In genomic region chrX:133986008-133986683, GRCh38 we compare ENCODE assay signal across 9 cellular contexts. TPM values are rescaled to one million over a fixed set of nuclear protein-coding genes. Genes with fewer than 3 reads are reported as not detected.
A peak's percentile ranks its signal among the peaks of the same experiment; 100 is the strongest.
DNase-seq lines count a peak whose midpoint lies in the region; ATAC-seq and TF ChIP-seq lines count a peak whose summit lies in the region.
"Had no signal": no experiment of that assay in that cellular context is flagged by ENCODE, and none has a peak within 500 bp of the region (broad histone marks: within the 10 kb centered on the region; RNA-seq: fewer than 3 reads in every experiment).

No MANE protein-coding gene starts in this region.

- no peaks in the 10 kb centered on the region for H3K79me2 ChIP-seq in mammary epithelial cell (ENCODE audit: insufficient read depth, low read length)

- intact Hi-C loops in Right ventricle myocardium inferior (cut with DNase I) (no loop called here), mammary epithelial cell (cut with micrococcal nuclease) (no loop called here), transverse colon (cut with DNase I; ENCODE audit: low total_unique reads) (no loop called here)

- peak overlapping the region; percentile 45 for H3K4me3 ChIP-seq in cardiac muscle cell
- H3K4me3 ChIP-seq in mammary epithelial cell (replicated peaks in 1 of 3; ENCODE audit: insufficient read depth in 1 of 3, low read depth in 2 of 3, low read length in 3 of 3) = peak overlapping the region in 2 of 3 experiments; percentile 36 to 37
- peak overlapping the region; percentile 50 to 68 for H3K4me3 ChIP-seq in mesenchymal stem cell (ENCODE audit: insufficient read depth in 1 of 2, low read depth in 1 of 2, low read length in 2 of 2)
- peak overlapping the region in 3 of 4 donors; percentile 20 to 47 (median 38) for H3K4me3 ChIP-seq in transverse colon

- H2AK5ac ChIP-seq in mesenchymal stem cell (ENCODE audit: low read length, severe bottlenecking) = no peak overlapping the region

- H3K4me1 ChIP-seq in cardiac muscle cell (ENCODE audit: low read depth) (no peaks in the 10 kb centered on the region), mammary epithelial cell (ENCODE audit: insufficient read depth, low read length) (peaks cover 3% of the 10 kb centered on the region), mesenchymal stem cell (ENCODE audit: control insufficient read depth, insufficient read depth, low read depth, low read length) (peaks cover 12% of the 10 kb centered on the region), transverse colon (peaks cover 0 to 9% (median 4%) of the 10 kb centered on the region in 4 donors)

- no peaks in the 10 kb centered on the region for H3K79me1 ChIP-seq in mesenchymal stem cell (replicated peaks; ENCODE audit: low read length, poor library complexity, severe bottlenecking)

- H4K91ac ChIP-seq in mesenchymal stem cell (ENCODE audit: low read length) = no peak overlapping the region

- H3K36me3 ChIP-seq in cardiac muscle cell = no peaks in the 10 kb centered on the region
- H3K36me3 ChIP-seq in mammary epithelial cell (ENCODE audit: insufficient read depth, low read length) = no peaks in the 10 kb centered on the region
- no peaks in the 10 kb centered on the region for H3K36me3 ChIP-seq in mesenchymal stem cell (ENCODE audit: control insufficient read depth in 1 of 2, insufficient read depth in 2 of 2, low read depth in 1 of 2, low read length in 2 of 2)
- no peaks in the 10 kb centered on the region for H3K36me3 ChIP-seq in transverse colon

- TF ChIP-seq EP300 in transverse colon (IDR thresholded peaks at IDR 0.05; ENCODE audit: low read depth) = no peak

- H3K27ac ChIP-seq in cardiac muscle cell = peak overlapping the region; percentile 17
- H3K27ac ChIP-seq in mammary epithelial cell (ENCODE audit: insufficient read depth, low read depth, low read length) = no peak overlapping the region
- H3K27ac ChIP-seq in mesenchymal stem cell (ENCODE audit: low read length, poor library complexity, severe bottlenecking) = no peak overlapping the region
- no peak overlapping the region for H3K27ac ChIP-seq in transverse colon

- H2BK120ac ChIP-seq in mesenchymal stem cell (ENCODE audit: low read depth, low read length) = no peak overlapping the region

- no peaks in the 10 kb centered on the region for H4K20me1 ChIP-seq in mammary epithelial cell (ENCODE audit: insufficient read depth, low read length)

- DNase-seq in cardiac muscle cell (ENCODE audit: low read depth in 1 of 2, low spot score in 1 of 2) (no peak), Right ventricle myocardium inferior (ENCODE audit: missing footprints) (no peak), mammary epithelial cell (no peak), mesenchymal stem cell (no peak), transverse colon (no peak), SKM-1 (lab: John Stamatoyannopoulos, UW; ENCODE audit: unreplicated experiment) (no peak), LoVo (ENCODE audit: low spot score) (no peak), NCI-H510A (lab: John Stamatoyannopoulos, UW) (no peak)
- DNase-seq: RPMI8226 had no signal

- H3K9ac ChIP-seq in mammary epithelial cell (ENCODE audit: insufficient read depth, low read length) = no peak overlapping the region
- no peak overlapping the region for H3K9ac ChIP-seq in mesenchymal stem cell (ENCODE audit: low read length)

- no peak overlapping the region for H2BK12ac ChIP-seq in mesenchymal stem cell (ENCODE audit: low read length in 2 of 2)

- no peak for TF ChIP-seq CTCF in cardiac muscle cell (IDR thresholded peaks at IDR 0.05; ENCODE audit: low read depth, low read length)
- TF ChIP-seq CTCF in mammary epithelial cell (conservative IDR thresholded peaks at IDR 0.05 in 1 of 2, IDR thresholded peaks at IDR 0.05 in 1 of 2; ENCODE audit: extremely low read depth in 1 of 2, insufficient read depth in 1 of 2, low read depth in 1 of 2, low read length in 2 of 2) = no peak
- TF ChIP-seq CTCF in transverse colon (IDR thresholded peaks at IDR 0.05) = no peak

- H2BK15ac ChIP-seq in mesenchymal stem cell (ENCODE audit: low read depth, poor library complexity, severe bottlenecking) = no peak overlapping the region

- CTCF ChIA-PET in mammary epithelial cell (lab: Charles Lee; ENCODE audit: low non-redundant PET) = no interaction called here

- TF ChIP-seq POLR2A in transverse colon (IDR thresholded peaks at IDR 0.05) = no peak

- H3K9me3 ChIP-seq in cardiac muscle cell (ENCODE audit: low read depth) (no peaks in the 10 kb centered on the region), mammary epithelial cell (replicated peaks; ENCODE audit: insufficient read depth, low read length) (peaks cover 7% of the 10 kb centered on the region), mesenchymal stem cell (ENCODE audit: control insufficient read depth, low read length) (no peaks in the 10 kb centered on the region), transverse colon (no peaks in the 10 kb centered on the region)

- no peak for ATAC-seq in Right ventricle myocardium inferior

- H2BK5ac ChIP-seq in mesenchymal stem cell (ENCODE audit: low read depth, low read length, poor library complexity, severe bottlenecking) = no peak overlapping the region

- peaks cover 7% of the 10 kb centered on the region for H3K27me3 ChIP-seq in cardiac muscle cell
- peaks cover 7% of the 10 kb centered on the region for H3K27me3 ChIP-seq in mammary epithelial cell (ENCODE audit: insufficient read depth, low read length)
- peaks cover 25 to 31% of the 10 kb centered on the region in 2 experiments for H3K27me3 ChIP-seq in mesenchymal stem cell (ENCODE audit: control insufficient read depth in 1 of 2, insufficient read depth in 1 of 2, low read length in 2 of 2)
- H3K27me3 ChIP-seq in transverse colon = peaks cover 26% of the 10 kb centered on the region

- in situ Hi-C loops in mammary epithelial cell (cut with MboI; ENCODE audit: low sequenced_read_pairs in 2 of 2) (no loop called here), transverse colon (cut with MboI; ENCODE audit: low pct_ligation_motif_present in 1 of 4, low pct_unique_long_range_greater_than_20kb in 1 of 4, low sequenced_read_pairs in 3 of 4) (no loop called here)

- H3K14ac ChIP-seq in mesenchymal stem cell (ENCODE audit: low read length in 2 of 2) = no peak overlapping the region

- peak overlapping the region; percentile 39 for H2AFZ ChIP-seq in mammary epithelial cell (ENCODE audit: low read depth, low read length)
- H2AFZ ChIP-seq in mesenchymal stem cell (ENCODE audit: low read depth, low read length) = no peak overlapping the region

- no peak overlapping the region for H4K8ac ChIP-seq in mesenchymal stem cell (ENCODE audit: low read length)

- WGBS in mammary epithelial cell (ENCODE audit: low coverage, missing lambda C conversion rate) = 47% methylated on average over 13 of the region's 14 CpGs
- WGBS in mesenchymal stem cell = 12% methylated on average over 8 of the region's 14 CpGs
- 0 to 46% methylated on average over 2 to 14 of the region's 14 CpGs for WGBS in transverse colon (ENCODE audit: low coverage in 1 of 2), 2 donors

- dilution Hi-C loops in mammary epithelial cell (cut with HindIII; ENCODE audit: low sequenced_read_pairs) = no loop called here

- no TSS peak for BruUV-seq in mammary epithelial cell (replicated peaks; lab: Mats Ljungman, UMichigan)

- H3K4ac ChIP-seq in mesenchymal stem cell (ENCODE audit: low read depth in 1 of 2, low read length in 2 of 2) = no peak overlapping the region

- H3K4me2 ChIP-seq in mammary epithelial cell (ENCODE audit: insufficient read depth, low read depth, low read length) (peak overlapping the region; percentile 70), mesenchymal stem cell (ENCODE audit: low read length, poor library complexity, severe bottlenecking) (peak overlapping the region; percentile 58)

- H3K23ac ChIP-seq in mesenchymal stem cell (ENCODE audit: low read length in 2 of 2) = no peak overlapping the region

- H3K18ac ChIP-seq in mesenchymal stem cell (ENCODE audit: low read depth in 1 of 2, low read length in 2 of 2) = no peak overlapping the region

RNA-seq across cellular contexts. Expression of gene GPC3, which starts 0.8 kb away (rescaled TPM):
- 171 and 219 TPM in 2 replicates for total RNA-seq in cardiac muscle cell
- polyA plus RNA-seq in cardiac muscle cell = 275 and 323 TPM in 2 replicates
- total RNA-seq in Right ventricle myocardium inferior = 8.5 TPM
- total RNA-seq in mammary epithelial cell = under 1 TPM in 1 of 2 donors, not detected in 1; 0.33 TPM
- polyA plus RNA-seq in mammary epithelial cell = 0.05 TPM
- not detected for polyA minus RNA-seq in mammary epithelial cell
- 7.5 TPM for polyA plus RNA-seq in mesenchymal stem cell (2013, experiment 1 of 2)
- polyA plus RNA-seq in mesenchymal stem cell (2013, experiment 2 of 2) = 7.3 TPM
- total RNA-seq in transverse colon = 1 to 10 TPM in 3 of 4 donors, under 1 TPM in 1; 0.82 to 4.9 (median 1.8) TPM

Comparison
In these comparisons a context has a peak if more than half of its experiments do, and no peak if none do; other contexts are left out.
1. RNA of gene GPC3, which starts 0.8 kb away (total RNA-seq): 171 to 219 TPM in cardiac muscle cell; 8.5 TPM in Right ventricle myocardium inferior (single experiment), 0.82 to 4.9 TPM in transverse colon and 0.33 TPM in mammary epithelial cell; every median in the first group is over 10 times any median in the second.
2. Peak in every context shown above with its lines, with median percentiles within 50 percentile points of each other: H3K4me3 ChIP-seq.